ENCODE assay signal across 22 cellular contexts in the genomic region with DNA sequence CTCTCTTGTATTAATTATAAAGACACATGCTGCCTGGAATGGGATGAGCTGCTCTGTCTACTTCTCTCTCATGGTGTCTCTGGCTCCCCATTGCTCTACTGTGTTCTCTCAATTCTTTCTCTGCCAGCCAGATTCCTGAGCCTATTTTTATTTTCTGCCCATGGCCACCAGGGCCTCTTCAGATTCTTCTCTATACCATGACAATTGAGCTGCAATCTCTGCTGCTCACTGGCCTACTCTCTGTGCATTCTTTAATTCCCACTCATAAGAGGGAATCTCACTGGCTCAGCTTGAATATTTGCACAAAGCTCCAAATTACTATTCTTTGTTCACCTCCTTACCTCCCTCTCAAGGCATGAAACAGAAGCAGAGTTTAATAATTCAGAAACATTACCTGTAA.
DNase-seq lines count a peak whose midpoint lies in the region; ATAC-seq, FAIRE-seq and TF ChIP-seq lines count a peak whose summit lies in the region.
"Had no signal": no experiment of that assay in that cellular context is flagged by ENCODE, and none has a peak within 500 bp of the region (broad histone marks: within the 10 kb centered on the region; RNA-seq: fewer than 3 reads in every experiment).

No MANE protein-coding gene starts in this region.

- H3K27me3 ChIP-seq in adipocyte (replicated peaks; ENCODE audit: control insufficient read depth, insufficient read depth, low read length) (no peaks in the 10 kb centered on the region), neural cell (ENCODE audit: insufficient read depth, low read depth, low read length) (no peaks in the 10 kb centered on the region), hepatocyte (no peaks in the 10 kb centered on the region)

- H3K36me3 ChIP-seq in adipocyte (ENCODE audit: control insufficient read depth, insufficient read depth, low read length, severe bottlenecking) (no peaks in the 10 kb centered on the region), neural cell (ENCODE audit: insufficient read depth, low read length) (no peaks in the 10 kb centered on the region), hepatocyte (replicated peaks; ENCODE audit: insufficient read depth, low read depth) (no peaks in the 10 kb centered on the region)

- no peaks in the 10 kb centered on the region for H3K27me3 Mint-ChIP-seq in HFFc6 (ENCODE audit: insufficient read depth)

- no peak overlapping the region for H3K27ac ChIP-seq in A549
- no peak overlapping the region for H3K27ac ChIP-seq in neural cell (ENCODE audit: low read length)
- H3K27ac ChIP-seq in hepatocyte, result no peak overlapping the region

- H3K9me2 ChIP-seq in neural cell (ENCODE audit: insufficient read depth, low read length), result no peaks in the 10 kb centered on the region
- no peaks in the 10 kb centered on the region for H3K9me2 ChIP-seq in hepatocyte (replicated peaks; ENCODE audit: insufficient read depth)

- TF ChIP-seq POLR2A in A549 (IDR thresholded peaks at IDR 0.05; ENCODE audit: low read length), result no peak

- no peaks in the 10 kb centered on the region for H3K4me1 ChIP-seq in A549
- H3K4me1 ChIP-seq in adipocyte (ENCODE audit: control insufficient read depth, insufficient read depth, low read length), result peaks cover 5% of the 10 kb centered on the region
- H3K4me1 ChIP-seq in hepatocyte (ENCODE audit: insufficient read depth), result no peaks in the 10 kb centered on the region

- no peaks in the 10 kb centered on the region for H3K36me3 Mint-ChIP-seq in HFFc6 (ENCODE audit: low read depth)
- H3K36me3 Mint-ChIP-seq: CD14-positive monocyte had no signal

- TF ChIP-seq CTCF in A549 (IDR thresholded peaks at IDR 0.05) (no peak), HFFc6 (IDR thresholded peaks at IDR 0.05) (peak; percentile 13; the same call in 1 of the 2 replicates), neural cell (IDR thresholded peaks at IDR 0.05; ENCODE audit: poor library complexity, severe bottlenecking) (no peak), hepatocyte (IDR thresholded peaks at IDR 0.05; ENCODE audit: poor library complexity) (no peak)

- TF ChIP-seq RAD21 in A549 (conservative IDR thresholded peaks at IDR 0.05 in 1 of 2, IDR thresholded peaks at IDR 0.05 in 1 of 2) (no peak), neural cell (conservative IDR thresholded peaks at IDR 0.05) (no peak)

- H2AFZ ChIP-seq in neural cell (ENCODE audit: low read depth, low read length) (peak overlapping the region; percentile 7), hepatocyte (no peak overlapping the region)

- H3F3A ChIP-seq in neural cell (ENCODE audit: insufficient read depth, low read length, poor library complexity, severe bottlenecking), result no peaks in the 10 kb centered on the region

- no peak overlapping the region for H3K4me3 Mint-ChIP-seq in HFFc6
- H3K4me3 Mint-ChIP-seq: CD14-positive monocyte, H9 had no signal

- peak; percentile 47 to 66; a peak in 5 of 6 replicates for ATAC-seq in A549
- ATAC-seq: Right ventricle myocardium inferior had no signal

- DNase-seq in A549 (ENCODE audit: low read depth in 1 of 2, low spot score in 1 of 2) (no peak), HFFc6 (peak; percentile 11), adipocyte (ENCODE audit: low read depth) (peak; percentile 12), NCI-H1105 (lab: John Stamatoyannopoulos, UW) (no peak), hepatocyte (ENCODE audit: low spot score) (no peak), Ammon's horn (ENCODE audit: low spot score) (no peak)
- DNase-seq: 8988T, AML-193, DMS53, EL, H9, KG1, NCI-H1092, NCI-H146, NCI-H2029, NCI-H2227 treated with DMSO at 0.1 percent for 48 hours, NCI-H510A treated with DMSO at 0.1 percent for 48 hours, NCI-H774 had no signal

- CTCF ChIA-PET in A549 (lab: Yijun Ruan, JAX), result interaction anchor here (0.5 to 1.1 kb wide), 2 partner anchors 161 to 785 kb away, joined by 3 read pairs; partner anchors contain the start of gene GULP1

- H3K4me2 ChIP-seq in A549 (no peak overlapping the region), neural cell (ENCODE audit: low read length) (no peak overlapping the region), hepatocyte (no peak overlapping the region)

- no peak overlapping the region for H3K27ac Mint-ChIP-seq in HFFc6
- H3K27ac Mint-ChIP-seq: CD14-positive monocyte had no signal

- no peaks in the 10 kb centered on the region for H3K9me3 Mint-ChIP-seq in HFFc6
- H3K9me3 Mint-ChIP-seq: CD14-positive monocyte, H9 had no signal

- FAIRE-seq in A549 (lab: Jason Lieb, UNC), result no peak
- FAIRE-seq: RCC 7860 had no signal

- no peak overlapping the region for H3K4me3 ChIP-seq in A549
- H3K4me3 ChIP-seq in adipocyte (ENCODE audit: low read length), result no peak overlapping the region
- H3K4me3 ChIP-seq in neural cell (ENCODE audit: low read length), result no peak overlapping the region
- H3K4me3 ChIP-seq in hepatocyte, result no peak overlapping the region

- POLR2A ChIA-PET in A549 (lab: Yijun Ruan, JAX), result interaction anchor here (0.8 kb wide), 1 partner anchor 163 kb away, joined by 5 read pairs; no protein-coding TSS in a partner anchor

- H3K9me3 ChIP-seq in A549, result no peaks in the 10 kb centered on the region
- no peaks in the 10 kb centered on the region for H3K9me3 ChIP-seq in adipocyte (ENCODE audit: control insufficient read depth, low read length)
- no peaks in the 10 kb centered on the region for H3K9me3 ChIP-seq in neural cell (ENCODE audit: low read length)
- H3K9me3 ChIP-seq in hepatocyte (ENCODE audit: low read depth), result no peaks in the 10 kb centered on the region

- H3K4me1 Mint-ChIP-seq in HFFc6 (ENCODE audit: low read depth), result peaks cover 16% of the 10 kb centered on the region
- H3K4me1 Mint-ChIP-seq: CD14-positive monocyte, H9 had no signal

- no peaks in the 10 kb centered on the region for H3K79me2 ChIP-seq in neural cell (replicated peaks; ENCODE audit: insufficient read depth, low read length)
- H3K79me2 ChIP-seq in hepatocyte, result no peaks in the 10 kb centered on the region

- TF ChIP-seq EP300 in A549 (IDR thresholded peaks at IDR 0.05) (no peak), neural cell (conservative IDR thresholded peaks at IDR 0.05; ENCODE audit: poor library complexity, severe bottlenecking) (no peak)

- H3K9ac ChIP-seq in adipocyte (ENCODE audit: low read length), result no peak overlapping the region
- no peak overlapping the region for H3K9ac ChIP-seq in neural cell (ENCODE audit: low read length)

- H4K20me1 ChIP-seq in neural cell (ENCODE audit: insufficient read depth) (no peaks in the 10 kb centered on the region), hepatocyte (ENCODE audit: insufficient read depth, poor library complexity, severe bottlenecking) (no peaks in the 10 kb centered on the region)

TF ChIP-seq in A549, 52 proteins besides CTCF, POLR2A, EP300 and RAD21 (continues in another document):
- TF ChIP-seq EHMT2 (IDR thresholded peaks at IDR 0.05; ENCODE audit: low read depth) (no peak), HDAC2 (IDR thresholded peaks at IDR 0.05) (no peak), ZSCAN20 (CRISPR knock-in tag; IDR thresholded peaks at IDR 0.05) (no peak), ATOH8 (CRISPR knock-in tag; IDR thresholded peaks at IDR 0.05; ENCODE audit: low read depth) (no peak), PHF8 (IDR thresholded peaks at IDR 0.05; ENCODE audit: borderline replicate concordance, low read depth) (no peak), JUN (IDR thresholded peaks at IDR 0.05) (no peak)

TF ChIP-seq in neural cell, 6 proteins besides CTCF, POLR2A, EP300 and RAD21:
- TF ChIP-seq EZH2 (IDR thresholded peaks at IDR 0.05; ENCODE audit: borderline replicate concordance, insufficient read depth, low read length, poor library complexity, severe bottlenecking) (no peak), SMC3 (conservative IDR thresholded peaks at IDR 0.05; ENCODE audit: poor library complexity) (no peak), MXI1 (conservative IDR thresholded peaks at IDR 0.05; ENCODE audit: poor library complexity, severe bottlenecking) (no peak)

Comparison
In these comparisons a context has a peak if more than half of its experiments do, and no peak if none do; other contexts are left out.
1. DNase-seq: peak in HFFc6 (single experiment) and adipocyte (single experiment); none in A549 (0 of 2), NCI-H1105 (single experiment), hepatocyte (single experiment) and Ammon's horn (single experiment).